In genomic region chr2:73823916-73824523, GRCh38 we compare ENCODE assay signal across 9 cellular contexts. TPM values are rescaled to one million over a fixed set of nuclear protein-coding genes. Genes with fewer than 3 reads are reported as not detected.
A peak's percentile ranks its signal among the peaks of the same experiment; 100 is the strongest.
DNase-seq lines count a peak whose midpoint lies in the region; ATAC-seq and TF ChIP-seq lines count a peak whose summit lies in the region.
"Had no signal": no experiment of that assay in that cellular context is flagged by ENCODE, and none has a peak within 500 bp of the region (broad histone marks: within the 10 kb centered on the region; RNA-seq: fewer than 3 reads in every experiment).

No MANE protein-coding gene starts in this region.

- intact Hi-C loops in Right ventricle myocardium superior (cut with DNase I), result loop anchor here (10.0 kb wide), 4 partner anchors 321 to 761 kb away; partner anchors contain the start of gene BOLA3
- intact Hi-C loops in Right ventricle myocardium inferior (cut with DNase I), result loop anchor here (10.0 kb wide), 5 partner anchors 161 to 591 kb away; partner anchors contain the start of genes BOLA3 and TET3
- intact Hi-C loops in naive thymus-derived CD4-positive, alpha-beta T cell (cut with micrococcal nuclease), result loop anchor here (1.0 to 10.0 kb wide), 8 partner anchors 281 to 763 kb away; partner anchors contain the start of gene BOLA3 (in 1 of the 2)

- H3K36me3 Mint-ChIP-seq in effector memory CD8-positive, alpha-beta T cell (ENCODE audit: insufficient read depth), result peaks cover 6% of the 10 kb centered on the region
- H3K36me3 Mint-ChIP-seq in naive thymus-derived CD4-positive, alpha-beta T cell, result no peaks in the 10 kb centered on the region

- peak; percentile 85 for TF ChIP-seq CTCF in RWPE1 (conservative IDR thresholded peaks at IDR 0.05; ENCODE audit: low read depth)

- no peaks in the 10 kb centered on the region for H3K9me3 Mint-ChIP-seq in effector memory CD8-positive, alpha-beta T cell
- H3K9me3 Mint-ChIP-seq in naive thymus-derived CD4-positive, alpha-beta T cell, result no peaks in the 10 kb centered on the region

- peaks cover 8 to 14% of the 10 kb centered on the region in 2 donors for H3K4me1 Mint-ChIP-seq in effector memory CD8-positive, alpha-beta T cell (ENCODE audit: low read depth in 2 of 2)
- peaks cover 6 to 26% (median 17%) of the 10 kb centered on the region in 7 donors for H3K4me1 Mint-ChIP-seq in naive thymus-derived CD4-positive, alpha-beta T cell

- no peak overlapping the region for H3K27ac Mint-ChIP-seq in effector memory CD8-positive, alpha-beta T cell
- no peak overlapping the region for H3K27ac Mint-ChIP-seq in naive thymus-derived CD4-positive, alpha-beta T cell

- peaks cover 0 to 13% of the 10 kb centered on the region in 2 donors for H3K27me3 Mint-ChIP-seq in effector memory CD8-positive, alpha-beta T cell
- H3K27me3 Mint-ChIP-seq in naive thymus-derived CD4-positive, alpha-beta T cell, result peaks cover 0 to 3% (median 0%) of the 10 kb centered on the region in 5 donors

- H3K9me3 ChIP-seq in naive thymus-derived CD4-positive, alpha-beta T cell (ENCODE audit: control insufficient read depth in 2 of 3, low read length in 3 of 3), result no peaks in the 10 kb centered on the region

- DNase-seq in Right ventricle myocardium superior, result no peak
- DNase-seq in Right ventricle myocardium inferior (ENCODE audit: missing footprints), result no peak
- DNase-seq in NAMALWA (ENCODE audit: low spot score), result peak; percentile 84
- DNase-seq in RWPE1 (ENCODE audit: low spot score), result peak; percentile 55
- peak; percentile 33 to 42 (median 35) for DNase-seq in effector memory CD8-positive, alpha-beta T cell
- peak in 7 of 9 donors; percentile 38 to 69 (median 59) for DNase-seq in naive thymus-derived CD4-positive, alpha-beta T cell

- POLR2A ChIA-PET in RWPE1 (lab: Yijun Ruan, JAX; ENCODE audit: low non-redundant PET), result no interaction called here
- POLR2A ChIA-PET in naive thymus-derived CD4-positive, alpha-beta T cell (lab: Charles Lee), result interaction anchor here (0.7 to 1.3 kb wide), 8 partner anchors 14 to 665 kb away, joined by 3 to 7 read pairs (median 4); partner anchors contain the start of gene MOB1A

- no peaks in the 10 kb centered on the region for H3K27me3 ChIP-seq in naive thymus-derived CD4-positive, alpha-beta T cell (ENCODE audit: control insufficient read depth in 2 of 2, insufficient read depth in 2 of 2, low read length in 2 of 2)

- no peak overlapping the region for H3K27ac ChIP-seq in RWPE1
- no peak overlapping the region for H3K27ac ChIP-seq in naive thymus-derived CD4-positive, alpha-beta T cell (ENCODE audit: low read depth, low read length)

- ATAC-seq in Right ventricle myocardium superior (ENCODE audit: poor library complexity) (peak; percentile 38), Right ventricle myocardium inferior (no peak), HG02973 (IDR thresholded peaks at IDR 0.05; ENCODE audit: unreplicated experiment) (no peak), HG03378 (IDR thresholded peaks at IDR 0.05; ENCODE audit: unreplicated experiment) (no peak)
- ATAC-seq in effector memory CD8-positive, alpha-beta T cell (replicated peaks), result peak; percentile 34
- ATAC-seq in naive thymus-derived CD4-positive, alpha-beta T cell, result peak; percentile 46

- no peak overlapping the region for H3K4me3 ChIP-seq in naive thymus-derived CD4-positive, alpha-beta T cell (ENCODE audit: low read length)

- H3K4me1 ChIP-seq in naive thymus-derived CD4-positive, alpha-beta T cell (ENCODE audit: control insufficient read depth in 2 of 2, insufficient read depth in 2 of 2, low read length in 2 of 2), result peaks cover 8 to 12% of the 10 kb centered on the region in 2 donors

- H3K4me3 Mint-ChIP-seq in effector memory CD8-positive, alpha-beta T cell, result no peak overlapping the region
- peak overlapping the region in 1 of 10 donors; percentile 39 for H3K4me3 Mint-ChIP-seq in naive thymus-derived CD4-positive, alpha-beta T cell

- peaks cover 0 to 3% (median 0%) of the 10 kb centered on the region in 3 experiments for H3K36me3 ChIP-seq in naive thymus-derived CD4-positive, alpha-beta T cell (ENCODE audit: control insufficient read depth in 2 of 3, insufficient read depth in 3 of 3, low read length in 3 of 3)

- CTCF ChIA-PET in RWPE1 (lab: Yijun Ruan, JAX), result interaction anchor here (0.6 to 2.3 kb wide), 19 partner anchors 38 to 1156 kb away, joined by 3 to 18 read pairs (median 3); partner anchors contain the start of gene BOLA3
- CTCF ChIA-PET in naive thymus-derived CD4-positive, alpha-beta T cell (lab: Charles Lee), result interaction anchor here (0.6 to 5.4 kb wide), 27 partner anchors 8 to 765 kb away, joined by 3 to 50 read pairs (median 4); partner anchors contain the start of gene BOLA3

RNA-seq across cellular contexts. Expression of gene STAMBP, which starts 4.7 kb away (rescaled TPM):
- total RNA-seq in Right ventricle myocardium superior (27.7 TPM), Right ventricle myocardium inferior (27.8 TPM)
- 10 to 100 TPM; 22.2 to 44.5 (median 32.9) TPM for total RNA-seq in naive thymus-derived CD4-positive, alpha-beta T cell
- 10 to 100 TPM; 38.1 to 38.8 TPM for polyA plus RNA-seq in naive thymus-derived CD4-positive, alpha-beta T cell

RNA-seq across cellular contexts. Expression of gene C2orf78, which starts 40.0 kb away (rescaled TPM):
- total RNA-seq in Right ventricle myocardium superior, result not detected
- total RNA-seq in Right ventricle myocardium inferior, result not detected
- not detected for total RNA-seq in naive thymus-derived CD4-positive, alpha-beta T cell
- not detected for polyA plus RNA-seq in naive thymus-derived CD4-positive, alpha-beta T cell
- total RNA-seq: temporal lobe had no signal

RNA-seq across cellular contexts. Expression of gene DUSP11, which starts 44.1 kb away (rescaled TPM):
- total RNA-seq in Right ventricle myocardium superior (11.4 TPM), Right ventricle myocardium inferior (10.6 TPM)
- total RNA-seq in naive thymus-derived CD4-positive, alpha-beta T cell, result 10 to 100 TPM; 32.0 to 54.1 (median 43.8) TPM
- 10 to 100 TPM; 61.6 to 70.9 TPM for polyA plus RNA-seq in naive thymus-derived CD4-positive, alpha-beta T cell

Comparison
In these comparisons a context has a peak if more than half of its experiments do, and no peak if none do; other contexts are left out.
1. ATAC-seq: peak in Right ventricle myocardium superior (single experiment), effector memory CD8-positive, alpha-beta T cell (single experiment) and naive thymus-derived CD4-positive, alpha-beta T cell (single experiment); none in Right ventricle myocardium inferior (single experiment), HG02973 (single experiment) and HG03378 (single experiment).
2. DNase-seq: peak in NAMALWA (single experiment), RWPE1 (single experiment), effector memory CD8-positive, alpha-beta T cell (3 of 3) and naive thymus-derived CD4-positive, alpha-beta T cell (7 of 9); none in Right ventricle myocardium superior (single experiment) and Right ventricle myocardium inferior (single experiment).